8 cellular contexts compared by ENCODE assay signal in genomic region chr4:1291091-1291490, GRCh38. TPM values are rescaled to one million over a fixed set of nuclear protein-coding genes. Genes with fewer than 3 reads are reported as not detected.
A peak's percentile ranks its signal among the peaks of the same experiment; 100 is the strongest.
DNase-seq lines count a peak whose midpoint lies in the region; ATAC-seq and TF ChIP-seq lines count a peak whose summit lies in the region.

No MANE protein-coding gene starts in this region.

- no peak for DNase-seq in heart left ventricle
- DNase-seq in left ventricle myocardium superior = no peak
- no peak for DNase-seq in astrocyte of the cerebellum (ENCODE audit: low read depth)
- no peak for DNase-seq in memory B cell (ENCODE audit: low spot score in 2 of 2)
- no peak for DNase-seq in T1000 (lab: John Stamatoyannopoulos, UW)
- DNase-seq in activated CD4-positive, alpha-beta T cell treated with anti-CD3 and anti-CD28 coated beads, Interleukin-2, amount 50 U/mL, for 4 hours = no peak

- H3K27me3 Mint-ChIP-seq in memory B cell = no peaks in the 10 kb centered on the region

- H3K9me3 Mint-ChIP-seq in memory B cell = peaks cover 4% of the 10 kb centered on the region

- H3K27me3 ChIP-seq in heart left ventricle = no peaks in the 10 kb centered on the region

- TF ChIP-seq POLR2A in heart left ventricle (IDR thresholded peaks at IDR 0.05) = no peak

- WGBS in heart left ventricle, 4 donors = 46 to 61% (median 59%) methylated on average over 9 of the region's 9 CpGs

- ATAC-seq in heart left ventricle = no peak
- no peak for ATAC-seq in left ventricle myocardium superior
- ATAC-seq in memory B cell (ENCODE audit: low read depth) = no peak
- ATAC-seq in GM19452 (IDR thresholded peaks at IDR 0.05; ENCODE audit: unreplicated experiment) = no peak
- ATAC-seq in GM18867 (IDR thresholded peaks at IDR 0.05; ENCODE audit: unreplicated experiment) = no peak

- peaks cover 0 to 4% (median 0%) of the 10 kb centered on the region in 12 donors for H3K9me3 ChIP-seq in heart left ventricle

- intact Hi-C loops in heart left ventricle (cut with DNase I) = loop anchor here in 2 of 10 donors (2.0 to 5.0 kb wide), 2 partner anchors 46 to 56 kb away; partner anchors contain the start of gene UVSSA (in 1 of the 2)
- intact Hi-C loops in left ventricle myocardium superior (cut with micrococcal nuclease) = no loop called here

- H3K4me3 ChIP-seq in heart left ventricle = peak overlapping the region; percentile 81 to 99 (median 96)
- H3K4me3 ChIP-seq in astrocyte of the cerebellum (ENCODE audit: low read depth, low read length) = peak overlapping the region; percentile 86

- in situ Hi-C loops in astrocyte of the cerebellum (cut with HindIII; ENCODE audit: low sequenced_read_pairs) = no loop called here

- H3K36me3 Mint-ChIP-seq in memory B cell = peaks cover 4% of the 10 kb centered on the region

- H3K4me3 Mint-ChIP-seq in memory B cell = peak overlapping the region; percentile 89

- peak overlapping the region; percentile 90 for H3K27ac Mint-ChIP-seq in memory B cell

- H3K4me1 ChIP-seq in heart left ventricle = peaks cover 15 to 58% (median 53%) of the 10 kb centered on the region in 12 donors

- H3K36me3 ChIP-seq in heart left ventricle = peaks cover 0 to 5% (median 0%) of the 10 kb centered on the region in 9 donors

- TF ChIP-seq CTCF in heart left ventricle (IDR thresholded peaks at IDR 0.05) = no peak
- TF ChIP-seq CTCF in astrocyte of the cerebellum (IDR thresholded peaks at IDR 0.05; ENCODE audit: low read depth, low read length, missing control alignments) = no peak

- peaks cover 34% of the 10 kb centered on the region for H3K4me1 Mint-ChIP-seq in memory B cell

- peak overlapping the region in 11 of 12 donors; percentile 75 to 96 (median 91) for H3K27ac ChIP-seq in heart left ventricle

RNA-seq across cellular contexts. Expression of gene MAEA, which starts 1.4 kb away (rescaled TPM):
- total RNA-seq in heart left ventricle (10 to 100 TPM; 41.5 to 57.2 (median 45.1) TPM), left ventricle myocardium superior (49.6 TPM)
- 10 to 100 TPM; 38.1 to 56.9 TPM for polyA plus RNA-seq in heart left ventricle

RNA-seq across cellular contexts. Expression of gene CTBP1, which starts 42.2 kb away (rescaled TPM):
- total RNA-seq in heart left ventricle (100 to 1,000 TPM; 105 to 165 (median 128) TPM), left ventricle myocardium superior (133 TPM)
- 100 to 1,000 TPM in 1 of 2 donors, 10 to 100 TPM in 1; 92.0 to 148 TPM for polyA plus RNA-seq in heart left ventricle

RNA-seq across cellular contexts. Expression of gene UVSSA, which starts 55.9 kb away (rescaled TPM):
- total RNA-seq in heart left ventricle = 10 to 100 TPM in 2 of 9 donors, 1 to 10 TPM in 7; 5.0 to 14.2 (median 6.7) TPM
- polyA plus RNA-seq in heart left ventricle = 1 to 10 TPM; 4.7 to 6.6 TPM
- total RNA-seq in left ventricle myocardium superior = 5.9 TPM
